ENCODE assay signal across 12 cellular contexts in genomic region chr6:137878810-137879285, GRCh38. TPM values are rescaled to one million over a fixed set of nuclear protein-coding genes. Genes with fewer than 3 reads are reported as not detected.
DNase-seq lines count a peak whose midpoint lies in the region; ATAC-seq and TF ChIP-seq lines count a peak whose summit lies in the region.
"Had no signal": no experiment of that assay in that cellular context is flagged by ENCODE, and none has a peak within 500 bp of the region (broad histone marks: within the 10 kb centered on the region; RNA-seq: fewer than 3 reads in every experiment).

No MANE protein-coding gene starts in this region.

- peaks cover 91% of the 10 kb centered on the region for H3K36me3 Mint-ChIP-seq in activated CD8-positive, alpha-beta T cell treated with anti-CD3 and anti-CD28 coated beads for 36 hours (ENCODE audit: low read depth)
- H3K36me3 Mint-ChIP-seq in glutamatergic neuron (ENCODE audit: unreplicated experiment): no peaks in the 10 kb centered on the region

- POLR2A ChIA-PET in activated CD8-positive, alpha-beta T cell treated with anti-CD3 and anti-CD28 coated beads for 36 hours (lab: Charles Lee): interaction anchor here (0.7 to 1.3 kb wide), 3 partner anchors 11 to 68 kb away, joined by 4 to 7 read pairs (median 5); partner anchors contain the start of gene TNFAIP3

- no peak for TF ChIP-seq CTCF in activated CD8-positive, alpha-beta T cell treated with anti-CD3 and anti-CD28 coated beads for 36 hours (IDR thresholded peaks at IDR 0.05)
- no peak for TF ChIP-seq CTCF in glutamatergic neuron (IDR thresholded peaks at IDR 0.05; ENCODE audit: partially characterized antibody, unreplicated experiment)

- peaks cover 24% of the 10 kb centered on the region for H3K4me1 ChIP-seq in ES-I3 (ENCODE audit: insufficient read depth, low read length)
- H3K4me1 ChIP-seq: foreskin keratinocyte, parathyroid adenoma had no signal

- peaks cover 5% of the 10 kb centered on the region; the same call in 1 of the 2 replicates for H3K36me3 ChIP-seq in ES-I3 (ENCODE audit: insufficient read depth, low read length)

- no peak for DNase-seq in activated CD8-positive, alpha-beta T cell treated with anti-CD3 and anti-CD28 coated beads for 36 hours
- DNase-seq in glutamatergic neuron (peak; percentile 75), retina (peak; percentile 72), NCI-H526 treated with DMSO at 0.1 percent for 48 hours (lab: John Stamatoyannopoulos, UW) (no peak), A172 (ENCODE audit: low spot score) (no peak), NCI-H2227 treated with DMSO at 0.1 percent for 48 hours (lab: John Stamatoyannopoulos, UW) (no peak)
- DNase-seq: NCI-H2081, SJCRH30 had no signal

- no peaks in the 10 kb centered on the region for H3K27me3 Mint-ChIP-seq in activated CD8-positive, alpha-beta T cell treated with anti-CD3 and anti-CD28 coated beads for 36 hours
- H3K27me3 Mint-ChIP-seq in glutamatergic neuron (ENCODE audit: unreplicated experiment): no peaks in the 10 kb centered on the region

- intact Hi-C loops in activated CD8-positive, alpha-beta T cell treated with anti-CD3 and anti-CD28 coated beads for 36 hours (cut with micrococcal nuclease): no loop called here

- peak overlapping the region; percentile 31; the same call in 1 of the 2 replicates for H3K9ac ChIP-seq in ES-I3 (ENCODE audit: low read depth, low read length)
- H3K9ac ChIP-seq: parathyroid adenoma had no signal

- ATAC-seq in activated CD8-positive, alpha-beta T cell treated with anti-CD3 and anti-CD28 coated beads for 36 hours: no peak
- no peak for ATAC-seq in HG02763 (IDR thresholded peaks at IDR 0.05; ENCODE audit: unreplicated experiment)
- ATAC-seq: foreskin keratinocyte had no signal

- peak overlapping the region; percentile 98 for H3K4me3 Mint-ChIP-seq in activated CD8-positive, alpha-beta T cell treated with anti-CD3 and anti-CD28 coated beads for 36 hours
- H3K4me3 Mint-ChIP-seq in glutamatergic neuron (ENCODE audit: unreplicated experiment): no peak overlapping the region

- CTCF ChIA-PET in activated CD8-positive, alpha-beta T cell treated with anti-CD3 and anti-CD28 coated beads for 36 hours (lab: Charles Lee): interaction anchor here (0.9 to 5.9 kb wide), 8 partner anchors 11 to 174 kb away, joined by 3 to 59 read pairs (median 10); partner anchors contain the start of gene TNFAIP3

- no peaks in the 10 kb centered on the region for H3K9me3 Mint-ChIP-seq in activated CD8-positive, alpha-beta T cell treated with anti-CD3 and anti-CD28 coated beads for 36 hours
- no peaks in the 10 kb centered on the region for H3K9me3 Mint-ChIP-seq in glutamatergic neuron (ENCODE audit: unreplicated experiment)

- peaks cover 89% of the 10 kb centered on the region for H3K4me1 Mint-ChIP-seq in activated CD8-positive, alpha-beta T cell treated with anti-CD3 and anti-CD28 coated beads for 36 hours (ENCODE audit: low read depth)
- H3K4me1 Mint-ChIP-seq in glutamatergic neuron (ENCODE audit: low read depth, unreplicated experiment): no peaks in the 10 kb centered on the region

- no peaks in the 10 kb centered on the region for H3K9me3 ChIP-seq in ES-I3 (ENCODE audit: control insufficient read depth, insufficient read depth, low read length)
- H3K9me3 ChIP-seq: SJCRH30 had no signal

- peak overlapping the region; percentile 95 for H3K27ac Mint-ChIP-seq in activated CD8-positive, alpha-beta T cell treated with anti-CD3 and anti-CD28 coated beads for 36 hours
- no peak overlapping the region for H3K27ac Mint-ChIP-seq in glutamatergic neuron (ENCODE audit: unreplicated experiment)

RNA-seq across cellular contexts. Expression of gene TNFAIP3, which starts 11.8 kb away (rescaled TPM):
- 100 to 1,000 TPM; 399 to 402 TPM for total RNA-seq in activated CD8-positive, alpha-beta T cell treated with anti-CD3 and anti-CD28 coated beads for 36 hours
- 2.2 TPM for total RNA-seq in glutamatergic neuron (ENCODE audit: unreplicated experiment)
- 1.2 and 1.6 TPM in 2 replicates for total RNA-seq in A172 (2014; rRNA removed; shearing (Covaris generic))

Comparison
In these comparisons a context has a peak if more than half of its experiments do, and no peak if none do; other contexts are left out.
1. DNase-seq: peak in glutamatergic neuron (single experiment) and retina (single experiment); none in activated CD8-positive, alpha-beta T cell treated with anti-CD3 and anti-CD28 coated beads for 36 hours (single experiment), NCI-H526 treated with DMSO at 0.1 percent for 48 hours (single experiment), A172 (single experiment) and NCI-H2227 treated with DMSO at 0.1 percent for 48 hours (single experiment).
2. RNA of gene TNFAIP3, which starts 11.8 kb away (total RNA-seq): 399 to 402 TPM in activated CD8-positive, alpha-beta T cell treated with anti-CD3 and anti-CD28 coated beads for 36 hours; 2.2 TPM in glutamatergic neuron (single experiment) and 1.2 to 1.6 TPM in A172; every median in the first group is over 100 times any median in the second.